14 cellular contexts compared by ENCODE assay signal in genomic region chr4:107654694-107655093, GRCh38.
DNase-seq lines count a peak whose midpoint lies in the region; ATAC-seq and TF ChIP-seq lines count a peak whose summit lies in the region.
"Had no signal": no experiment of that assay in that cellular context is flagged by ENCODE, and none has a peak within 500 bp of the region (broad histone marks: within the 10 kb centered on the region; RNA-seq: fewer than 3 reads in every experiment).

No MANE protein-coding gene starts in this region.

- peak; percentile 64 for TF ChIP-seq CTCF in type B pancreatic cell (conservative IDR thresholded peaks at IDR 0.05)

- ATAC-seq in Right ventricle myocardium superior (ENCODE audit: poor library complexity) = peak; percentile 41
- no peak for ATAC-seq in activated T-cell treated with anti-CD3 and anti-CD28 coated beads, Interleukin-2, amount 50 U/mL, for 4 hours
- ATAC-seq: T-cell had no signal

- DNase-seq in Right ventricle myocardium superior (no peak), cardiac septum (ENCODE audit: low spot score) (no peak), NCI-H69 (lab: John Stamatoyannopoulos, UW) (peak; percentile 95), dermis blood vessel endothelial cell (peak; percentile 8), type B pancreatic cell (ENCODE audit: extremely low spot score, unreplicated experiment) (no peak), KG1 (lab: John Stamatoyannopoulos, UW) (no peak)
- DNase-seq in activated CD4-positive, alpha-beta T cell treated with anti-CD3 and anti-CD28 coated beads, Interleukin-2, amount 50 U/mL, for 4 hours = no peak
- no peak for DNase-seq in activated T-cell treated with anti-CD3 and anti-CD28 coated beads, Interleukin-2, amount 50 U/mL, for 4 hours
- DNase-seq: activated CD4-positive, alpha-beta T cell treated with anti-CD3 and anti-CD28 coated beads for 1 hour; activated T-cell treated with anti-CD3 and anti-CD28 coated beads, Interleukin-2, amount 50 U/mL, for 1 hour; H7; NCI-H446 treated with DMSO at 0.1 percent for 48 hours; stomach; T-cell had no signal

- peaks cover 45% of the 10 kb centered on the region for H3K36me3 Mint-ChIP-seq in type B pancreatic cell
- peaks cover 39% of the 10 kb centered on the region for H3K36me3 Mint-ChIP-seq in activated T-cell treated with anti-CD3 and anti-CD28 coated beads, Interleukin-2, amount 50 U/mL, for 4 hours (ENCODE audit: insufficient read depth)

- intact Hi-C loops in Right ventricle myocardium superior (cut with DNase I) = loop anchor here (10.0 kb wide), 1 partner anchor 80 kb away; no protein-coding TSS in a partner anchor
- intact Hi-C loops in cardiac septum (cut with DNase I) = no loop called here

- no peaks in the 10 kb centered on the region for H3K9me3 Mint-ChIP-seq in type B pancreatic cell
- H3K9me3 Mint-ChIP-seq in activated T-cell treated with anti-CD3 and anti-CD28 coated beads, Interleukin-2, amount 50 U/mL, for 4 hours = no peaks in the 10 kb centered on the region
- H3K9me3 Mint-ChIP-seq: T-cell had no signal

- H3K4me3 Mint-ChIP-seq in type B pancreatic cell = no peak overlapping the region
- no peak overlapping the region for H3K4me3 Mint-ChIP-seq in activated T-cell treated with anti-CD3 and anti-CD28 coated beads, Interleukin-2, amount 50 U/mL, for 4 hours
- H3K4me3 Mint-ChIP-seq: T-cell had no signal

- H3K27ac Mint-ChIP-seq in type B pancreatic cell = no peak overlapping the region
- H3K27ac Mint-ChIP-seq: T-cell had no signal

- H3K4me1 Mint-ChIP-seq in type B pancreatic cell (ENCODE audit: unreplicated experiment) = peaks cover 10% of the 10 kb centered on the region
- H3K4me1 Mint-ChIP-seq in activated T-cell treated with anti-CD3 and anti-CD28 coated beads, Interleukin-2, amount 50 U/mL, for 4 hours (ENCODE audit: low read depth) = no peaks in the 10 kb centered on the region
- H3K4me1 Mint-ChIP-seq: T-cell had no signal

- H3K27me3 Mint-ChIP-seq in type B pancreatic cell = no peaks in the 10 kb centered on the region
- H3K27me3 Mint-ChIP-seq in activated T-cell treated with anti-CD3 and anti-CD28 coated beads, Interleukin-2, amount 50 U/mL, for 4 hours (ENCODE audit: low read depth) = no peaks in the 10 kb centered on the region
- H3K27me3 Mint-ChIP-seq: T-cell had no signal

Comparison
In these comparisons a context has a peak if more than half of its experiments do, and no peak if none do; other contexts are left out.
1. DNase-seq: peak in NCI-H69 (single experiment) and dermis blood vessel endothelial cell (single experiment); none in Right ventricle myocardium superior (single experiment), cardiac septum (single experiment), type B pancreatic cell (single experiment), activated CD4-positive, alpha-beta T cell treated with anti-CD3 and anti-CD28 coated beads, Interleukin-2, amount 50 U/mL, for 4 hours (0 of 2), activated T-cell treated with anti-CD3 and anti-CD28 coated beads, Interleukin-2, amount 50 U/mL, for 4 hours (single experiment) and KG1 (single experiment).